Comparison of ENCODE assay signal across 10 cellular contexts in genomic region chr6:14706378-14706929, GRCh38.
DNase-seq lines count a peak whose midpoint lies in the region; ATAC-seq, FAIRE-seq and TF ChIP-seq lines count a peak whose summit lies in the region.
"Had no signal": no experiment of that assay in that cellular context is flagged by ENCODE, and none has a peak within 500 bp of the region (broad histone marks: within the 10 kb centered on the region; RNA-seq: fewer than 3 reads in every experiment).

No MANE protein-coding gene starts in this region.

- H3K9me3 ChIP-seq in SK-N-SH = no peaks in the 10 kb centered on the region
- H3K9me3 ChIP-seq in ascending aorta = no peaks in the 10 kb centered on the region
- peaks cover 0 to 2% of the 10 kb centered on the region in 2 donors for H3K9me3 ChIP-seq in lung (ENCODE audit: control insufficient read depth in 2 of 2, insufficient read depth in 1 of 2, low read length in 1 of 2)

- POLR2A ChIA-PET in SK-N-SH (lab: Yijun Ruan, JAX) (no interaction called here), WTC11 (lab: Charles Lee) (no interaction called here)

- H3K79me2 ChIP-seq in SK-N-SH (ENCODE audit: insufficient read depth) = no peaks in the 10 kb centered on the region

- TF ChIP-seq POLR2A in GM12892 (IDR thresholded peaks at IDR 0.05; ENCODE audit: low read depth, low read length) = no peak

- no peaks in the 10 kb centered on the region for H3K9me2 ChIP-seq in SK-N-SH

- H4K20me1 ChIP-seq in SK-N-SH (ENCODE audit: insufficient read depth) = no peaks in the 10 kb centered on the region
- H4K20me1 ChIP-seq: BLaER1 treated with 17β-estradiol and CSF1 and Interleukin-3, amounts not matched to agents 10 nM and 100 nM had no signal

- H3K36me3 Mint-ChIP-seq in WTC11 = no peaks in the 10 kb centered on the region

- DNase-seq in SK-N-SH = no peak
- peak; percentile 64 to 79 for DNase-seq in ascending aorta (ENCODE audit: low spot score in 2 of 2)
- DNase-seq in lung (ENCODE audit: low spot score) = no peak
- DNase-seq in stimulated activated CD8-positive, alpha-beta memory T cell treated with anti-CD3 and anti-CD28 coated beads, Interleukin-7, amount 100 ng/mL, for 24 hours (ENCODE audit: low read depth) = peak; percentile 40
- no peak for DNase-seq in DMS79 treated with DMSO at 0.1 percent for 48 hours (lab: John Stamatoyannopoulos, UW)
- DNase-seq in WTC11 (ENCODE audit: low spot score) = no peak
- no peak for DNase-seq in GM12892 (ENCODE audit: insufficient read length)

- no peaks in the 10 kb centered on the region for H3K36me3 ChIP-seq in SK-N-SH (replicated peaks in 1 of 2; ENCODE audit: control insufficient read depth in 1 of 2, insufficient read depth in 2 of 2, low read length in 1 of 2)
- H3K36me3 ChIP-seq in ascending aorta = no peaks in the 10 kb centered on the region
- no peaks in the 10 kb centered on the region for H3K36me3 ChIP-seq in lung (ENCODE audit: control insufficient read depth in 2 of 2, insufficient read depth in 2 of 2, low read length in 2 of 2)

- H3K27ac Mint-ChIP-seq in WTC11 = no peak overlapping the region

- H3F3A ChIP-seq in SK-N-SH (replicated peaks; ENCODE audit: insufficient read depth) = no peaks in the 10 kb centered on the region

- H3K4me1 ChIP-seq in SK-N-SH (ENCODE audit: control insufficient read depth in 1 of 2, insufficient read depth in 2 of 2, low read depth in 1 of 2, low read length in 1 of 2) (peaks cover 0 to 3% of the 10 kb centered on the region in 2 experiments; a peak in 1 of 4 replicates), ascending aorta (peaks cover 0 to 3% of the 10 kb centered on the region in 2 donors), lung (ENCODE audit: control insufficient read depth in 2 of 2, insufficient read depth in 2 of 2, low read length in 2 of 2) (peaks cover 5 to 11% of the 10 kb centered on the region in 2 donors)

- no peak overlapping the region for H3K4me3 ChIP-seq in SK-N-SH (ENCODE audit: low read depth in 2 of 2, low read length in 1 of 2)
- H3K4me3 ChIP-seq in ascending aorta = no peak overlapping the region
- no peak overlapping the region for H3K4me3 ChIP-seq in lung
- H3K4me3 ChIP-seq: BLaER1 treated with 17β-estradiol and CSF1 and Interleukin-3, amounts not matched to agents 10 nM and 100 nM had no signal

- H3K4me2 ChIP-seq in SK-N-SH = no peak overlapping the region

- H2AFZ ChIP-seq in SK-N-SH (ENCODE audit: low read depth) = peak overlapping the region; percentile 37; the same call in 1 of the 2 replicates

- no peak for TF ChIP-seq EP300 in SK-N-SH (IDR thresholded peaks at IDR 0.05; ENCODE audit: borderline replicate concordance in 1 of 2, low read depth in 1 of 2, low read length in 1 of 2)

- no peak for ATAC-seq in SK-N-SH treated with all-trans-retinoic acid at 6 μM for 48 hours
- ATAC-seq in lung (ENCODE audit: insufficient read depth, low FRiP score) = peak; percentile 62
- no peak for ATAC-seq in WTC11
- ATAC-seq: Panc1 had no signal

- H3K4me1 Mint-ChIP-seq in WTC11 = peaks cover 16% of the 10 kb centered on the region

- intact Hi-C loops in ascending aorta (cut with DNase I) = no loop called here

- no peaks in the 10 kb centered on the region for H3K9me3 Mint-ChIP-seq in WTC11

- H3K27me3 Mint-ChIP-seq in WTC11 (ENCODE audit: low read depth) = no peaks in the 10 kb centered on the region

- H3K27me3 ChIP-seq in SK-N-SH (ENCODE audit: insufficient read depth) (no peaks in the 10 kb centered on the region), ascending aorta (no peaks in the 10 kb centered on the region), lung (ENCODE audit: control insufficient read depth, insufficient read depth) (no peaks in the 10 kb centered on the region)
- H3K27me3 ChIP-seq: BLaER1 treated with 17β-estradiol and CSF1 and Interleukin-3, amounts not matched to agents 10 nM and 100 nM had no signal

- no peak for FAIRE-seq in GM12892 (lab: Jason Lieb, UNC)

- no peak for TF ChIP-seq CTCF in SK-N-SH (IDR thresholded peaks at IDR 0.05)
- TF ChIP-seq CTCF in ascending aorta (IDR thresholded peaks at IDR 0.05) = no peak
- no peak for TF ChIP-seq CTCF in lung (IDR thresholded peaks at IDR 0.05; ENCODE audit: control extremely low read depth, extremely low read depth)
- no peak for TF ChIP-seq CTCF in WTC11 (IDR thresholded peaks at IDR 0.05)

- no peak for TF ChIP-seq RAD21 in SK-N-SH (IDR thresholded peaks at IDR 0.05; ENCODE audit: low read length)

- H3K27ac ChIP-seq in SK-N-SH (ENCODE audit: low read depth in 2 of 2, low read length in 1 of 2) (peak overlapping the region in 1 of 2 experiments; percentile 48; a peak in 2 of 4 replicates), ascending aorta (no peak overlapping the region), lung (ENCODE audit: low read depth in 1 of 2, low read length in 1 of 2) (peak overlapping the region in 1 of 2 donors; percentile 42)

- CTCF ChIA-PET in SK-N-SH (lab: Yijun Ruan, JAX) = no interaction called here
- CTCF ChIA-PET in WTC11 (lab: Charles Lee) = no interaction called here

- H3K4me3 Mint-ChIP-seq in WTC11 = no peak overlapping the region

- WGBS in SK-N-SH (ENCODE audit: low lambda C conversion rate) = 33% methylated on average over 12 of the region's 12 CpGs
- 66 to 83% methylated on average over 12 of the region's 12 CpGs for WGBS in lung, 2 donors

- H3K9ac ChIP-seq in SK-N-SH = no peak overlapping the region
- H3K9ac ChIP-seq: BLaER1 treated with 17β-estradiol and CSF1 and Interleukin-3, amounts not matched to agents 10 nM and 100 nM had no signal

TF ChIP-seq in SK-N-SH, 30 proteins besides CTCF, POLR2A, EP300 and RAD21:
- TF ChIP-seq RFX5 (IDR thresholded peaks at IDR 0.05; ENCODE audit: low read length) (no peak), PBX3 (IDR thresholded peaks at IDR 0.05) (no peak)

TF ChIP-seq in SK-N-SH treated with all-trans-retinoic acid at 6 μM for 48 hours, 23 proteins besides CTCF, POLR2A, EP300 and RAD21 (continues in another document):
- TF ChIP-seq RARB (CRISPR knock-in tag; IDR thresholded peaks at IDR 0.05) = no peak
- no peak for TF ChIP-seq ZNF70 (CRISPR knock-in tag; IDR thresholded peaks at IDR 0.05)
- TF ChIP-seq CSDC2 (CRISPR knock-in tag; IDR thresholded peaks at IDR 0.05) = no peak
- no peak for TF ChIP-seq ARNTL (CRISPR knock-in tag; IDR thresholded peaks at IDR 0.05; ENCODE audit: borderline replicate concordance, low read depth)
- TF ChIP-seq BACH2 (CRISPR knock-in tag; IDR thresholded peaks at IDR 0.05; ENCODE audit: borderline replicate concordance) = no peak
- TF ChIP-seq ISL1 (CRISPR knock-in tag; IDR thresholded peaks at IDR 0.05) = no peak
- TF ChIP-seq ZC3H10 (CRISPR knock-in tag; IDR thresholded peaks at IDR 0.05) = no peak
- TF ChIP-seq, protein P1, sequence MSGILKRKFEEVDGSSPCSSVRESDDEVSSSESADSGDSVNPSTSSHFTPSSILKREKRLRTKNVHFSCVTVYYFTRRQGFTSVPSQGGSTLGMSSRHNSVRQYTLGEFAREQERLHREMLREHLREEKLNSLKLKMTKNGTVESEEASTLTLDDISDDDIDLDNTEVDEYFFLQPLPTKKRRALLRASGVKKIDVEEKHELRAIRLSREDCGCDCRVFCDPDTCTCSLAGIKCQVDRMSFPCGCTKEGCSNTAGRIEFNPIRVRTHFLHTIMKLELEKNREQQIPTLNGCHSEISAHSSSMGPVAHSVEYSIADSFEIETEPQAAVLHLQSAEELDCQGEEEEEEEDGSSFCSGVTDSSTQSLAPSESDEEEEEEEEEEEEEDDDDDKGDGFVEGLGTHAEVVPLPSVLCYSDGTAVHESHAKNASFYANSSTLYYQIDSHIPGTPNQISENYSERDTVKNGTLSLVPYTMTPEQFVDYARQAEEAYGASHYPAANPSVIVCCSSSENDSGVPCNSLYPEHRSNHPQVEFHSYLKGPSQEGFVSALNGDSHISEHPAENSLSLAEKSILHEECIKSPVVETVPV (CRISPR knock-in tag; IDR thresholded peaks at IDR 0.05) = no peak
- TF ChIP-seq ZFP3 (CRISPR knock-in tag; IDR thresholded peaks at IDR 0.05) = no peak

TF ChIP-seq in WTC11, 78 proteins besides CTCF, POLR2A, EP300 and RAD21 (continues in another document):
- TF ChIP-seq SP1 (CRISPR knock-in tag; conservative IDR thresholded peaks at IDR 0.05) = no peak
- no peak for TF ChIP-seq ETV6 (CRISPR knock-in tag; IDR thresholded peaks at IDR 0.05)
- TF ChIP-seq JUN (CRISPR knock-in tag; IDR thresholded peaks at IDR 0.05) = no peak
- TF ChIP-seq, protein P2, sequence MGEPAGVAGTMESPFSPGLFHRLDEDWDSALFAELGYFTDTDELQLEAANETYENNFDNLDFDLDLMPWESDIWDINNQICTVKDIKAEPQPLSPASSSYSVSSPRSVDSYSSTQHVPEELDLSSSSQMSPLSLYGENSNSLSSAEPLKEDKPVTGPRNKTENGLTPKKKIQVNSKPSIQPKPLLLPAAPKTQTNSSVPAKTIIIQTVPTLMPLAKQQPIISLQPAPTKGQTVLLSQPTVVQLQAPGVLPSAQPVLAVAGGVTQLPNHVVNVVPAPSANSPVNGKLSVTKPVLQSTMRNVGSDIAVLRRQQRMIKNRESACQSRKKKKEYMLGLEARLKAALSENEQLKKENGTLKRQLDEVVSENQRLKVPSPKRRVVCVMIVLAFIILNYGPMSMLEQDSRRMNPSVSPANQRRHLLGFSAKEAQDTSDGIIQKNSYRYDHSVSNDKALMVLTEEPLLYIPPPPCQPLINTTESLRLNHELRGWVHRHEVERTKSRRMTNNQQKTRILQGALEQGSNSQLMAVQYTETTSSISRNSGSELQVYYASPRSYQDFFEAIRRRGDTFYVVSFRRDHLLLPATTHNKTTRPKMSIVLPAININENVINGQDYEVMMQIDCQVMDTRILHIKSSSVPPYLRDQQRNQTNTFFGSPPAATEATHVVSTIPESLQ (CRISPR knock-in tag; IDR thresholded peaks at IDR 0.05) = no peak
- no peak for TF ChIP-seq GABPB1 (CRISPR knock-in tag; IDR thresholded peaks at IDR 0.05)
- no peak for TF ChIP-seq NFE2L1 (CRISPR knock-in tag; IDR thresholded peaks at IDR 0.05)
- no peak for TF ChIP-seq TCF7 (CRISPR knock-in tag; IDR thresholded peaks at IDR 0.05; ENCODE audit: low read depth)
- TF ChIP-seq, protein P3, sequence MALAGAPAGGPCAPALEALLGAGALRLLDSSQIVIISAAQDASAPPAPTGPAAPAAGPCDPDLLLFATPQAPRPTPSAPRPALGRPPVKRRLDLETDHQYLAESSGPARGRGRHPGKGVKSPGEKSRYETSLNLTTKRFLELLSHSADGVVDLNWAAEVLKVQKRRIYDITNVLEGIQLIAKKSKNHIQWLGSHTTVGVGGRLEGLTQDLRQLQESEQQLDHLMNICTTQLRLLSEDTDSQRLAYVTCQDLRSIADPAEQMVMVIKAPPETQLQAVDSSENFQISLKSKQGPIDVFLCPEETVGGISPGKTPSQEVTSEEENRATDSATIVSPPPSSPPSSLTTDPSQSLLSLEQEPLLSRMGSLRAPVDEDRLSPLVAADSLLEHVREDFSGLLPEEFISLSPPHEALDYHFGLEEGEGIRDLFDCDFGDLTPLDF (CRISPR knock-in tag; IDR thresholded peaks at IDR 0.05) = no peak
- TF ChIP-seq, protein P4, sequence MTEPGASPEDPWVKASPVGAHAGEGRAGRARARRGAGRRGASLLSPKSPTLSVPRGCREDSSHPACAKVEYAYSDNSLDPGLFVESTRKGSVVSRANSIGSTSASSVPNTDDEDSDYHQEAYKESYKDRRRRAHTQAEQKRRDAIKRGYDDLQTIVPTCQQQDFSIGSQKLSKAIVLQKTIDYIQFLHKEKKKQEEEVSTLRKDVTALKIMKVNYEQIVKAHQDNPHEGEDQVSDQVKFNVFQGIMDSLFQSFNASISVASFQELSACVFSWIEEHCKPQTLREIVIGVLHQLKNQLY (CRISPR knock-in tag; IDR thresholded peaks at IDR 0.05) = no peak

Comparison
In these comparisons a context has a peak if more than half of its experiments do, and no peak if none do; other contexts are left out.
1. DNase-seq: peak in ascending aorta (2 of 2) and stimulated activated CD8-positive, alpha-beta memory T cell treated with anti-CD3 and anti-CD28 coated beads, Interleukin-7, amount 100 ng/mL, for 24 hours (single experiment); none in SK-N-SH (single experiment), lung (single experiment), DMS79 treated with DMSO at 0.1 percent for 48 hours (single experiment), WTC11 (single experiment) and GM12892 (single experiment).